Comparison of ENCODE assay signal across 16 cellular contexts in genomic region chr7:111650456-111650999, GRCh38.
DNase-seq lines count a peak whose midpoint lies in the region; ATAC-seq and TF ChIP-seq lines count a peak whose summit lies in the region.
"Had no signal": no experiment of that assay in that cellular context is flagged by ENCODE, and none has a peak within 500 bp of the region (broad histone marks: within the 10 kb centered on the region; RNA-seq: fewer than 3 reads in every experiment).

No MANE protein-coding gene starts in this region.

- no peak overlapping the region for H3K4me3 Mint-ChIP-seq in natural killer cell
- H3K4me3 Mint-ChIP-seq: activated T-cell treated with anti-CD3 and anti-CD28 coated beads, Interleukin-2, amount 50 U/mL, for 24 hours had no signal

- TF ChIP-seq CTCF in PC-3 (conservative IDR thresholded peaks at IDR 0.05; ENCODE audit: low read depth, low read length) (no peak), fibroblast of mammary gland (conservative IDR thresholded peaks at IDR 0.05; ENCODE audit: control insufficient read depth, insufficient read depth, low read depth, low read length) (no peak), lower lobe of right lung (IDR thresholded peaks at IDR 0.05) (no peak), natural killer cell (IDR thresholded peaks at IDR 0.05) (no peak)

- no peak overlapping the region for H3K27ac Mint-ChIP-seq in natural killer cell
- H3K27ac Mint-ChIP-seq: activated T-cell treated with anti-CD3 and anti-CD28 coated beads, Interleukin-2, amount 50 U/mL, for 24 hours had no signal

- no peaks in the 10 kb centered on the region for H3K9me2 ChIP-seq in PC-3 (replicated peaks; ENCODE audit: low read length)

- H3K9me3 Mint-ChIP-seq in natural killer cell = peaks cover 7 to 9% of the 10 kb centered on the region in 2 donors
- H3K9me3 Mint-ChIP-seq: activated T-cell treated with anti-CD3 and anti-CD28 coated beads, Interleukin-2, amount 50 U/mL, for 24 hours had no signal

- no peaks in the 10 kb centered on the region for H3K36me3 Mint-ChIP-seq in natural killer cell

- H3K4me3 ChIP-seq in right cardiac atrium (ENCODE audit: low read length) (no peak overlapping the region), PC-3 (ENCODE audit: low read length) (no peak overlapping the region), fibroblast of mammary gland (ENCODE audit: control insufficient read depth, low read depth, low read length) (no peak overlapping the region), lower lobe of right lung (no peak overlapping the region)
- H3K4me3 ChIP-seq: ascending aorta, esophagus squamous epithelium had no signal

- no peaks in the 10 kb centered on the region for H3F3A ChIP-seq in PC-3 (ENCODE audit: low read length, unreplicated experiment)

- H3K4me1 Mint-ChIP-seq in natural killer cell = no peaks in the 10 kb centered on the region

- DNase-seq in Right ventricle myocardium superior (no peak), right cardiac atrium (no peak), PC-3 (peak; percentile 86), fibroblast of mammary gland (ENCODE audit: low read depth) (peak; percentile 86), lower lobe of right lung (no peak), natural killer cell (no peak)
- DNase-seq: activated T-cell treated with anti-CD3 and anti-CD28 coated beads, Interleukin-2, amount 50 U/mL, for 24 hours; AML-193; esophagus squamous epithelium; KG1; left cardiac atrium; nucleus accumbens; stimulated activated naive CD4-positive, alpha-beta T cell treated with Interleukin-2 at 50 U/mL for 16 hours had no signal

- H3K9me3 ChIP-seq in right cardiac atrium (ENCODE audit: control insufficient read depth, low read length) = no peaks in the 10 kb centered on the region
- no peaks in the 10 kb centered on the region for H3K9me3 ChIP-seq in PC-3 (ENCODE audit: low read length)
- no peaks in the 10 kb centered on the region for H3K9me3 ChIP-seq in lower lobe of right lung
- H3K9me3 ChIP-seq: ascending aorta, esophagus squamous epithelium had no signal

- no TSS peak for BruUV-seq in PC-3 (replicated peaks; lab: Mats Ljungman, UMichigan)

- no peaks in the 10 kb centered on the region for H3K27me3 ChIP-seq in right cardiac atrium (ENCODE audit: control insufficient read depth, insufficient read depth)
- no peaks in the 10 kb centered on the region for H3K27me3 ChIP-seq in PC-3 (ENCODE audit: low read length)
- H3K27me3 ChIP-seq in lower lobe of right lung (ENCODE audit: low read depth) = no peaks in the 10 kb centered on the region
- H3K27me3 ChIP-seq: ascending aorta, esophagus squamous epithelium had no signal

- CTCF ChIA-PET in PC-3 (lab: Charles Lee) = no interaction called here

- POLR2A ChIA-PET in PC-3 (lab: Charles Lee; ENCODE audit: unreplicated experiment) = no interaction called here

- H3K27ac ChIP-seq in right cardiac atrium (ENCODE audit: low read length) (no peak overlapping the region), PC-3 (ENCODE audit: low read length) (peak overlapping the region; percentile 70), lower lobe of right lung (no peak overlapping the region)
- H3K27ac ChIP-seq: ascending aorta, esophagus squamous epithelium had no signal

- no peaks in the 10 kb centered on the region for H3K79me2 ChIP-seq in PC-3 (ENCODE audit: low read length)

- H3K4me1 ChIP-seq in right cardiac atrium (ENCODE audit: control insufficient read depth, insufficient read depth, low read length) = no peaks in the 10 kb centered on the region
- H3K4me1 ChIP-seq in PC-3 (ENCODE audit: insufficient read depth, low read length) = peaks cover 11% of the 10 kb centered on the region
- H3K4me1 ChIP-seq in lower lobe of right lung = no peaks in the 10 kb centered on the region
- H3K4me1 ChIP-seq: ascending aorta, esophagus squamous epithelium had no signal

- H2AFZ ChIP-seq in PC-3 (ENCODE audit: low read length) = no peak overlapping the region

- peak overlapping the region; percentile 47 for H3K4me2 ChIP-seq in PC-3 (ENCODE audit: low read length)

- H3K27me3 Mint-ChIP-seq in natural killer cell (ENCODE audit: low read depth in 2 of 2) = no peaks in the 10 kb centered on the region

- peak; percentile 74 for ATAC-seq in Right ventricle myocardium superior (ENCODE audit: poor library complexity)
- no peak for ATAC-seq in right cardiac atrium
- ATAC-seq in PC-3 = peak; percentile 97
- no peak for ATAC-seq in lower lobe of right lung
- ATAC-seq in HG03025 (IDR thresholded peaks at IDR 0.05; ENCODE audit: low FRiP score, unreplicated experiment) = no peak
- no peak for ATAC-seq in natural killer cell
- no peak for ATAC-seq in GM19023 (IDR thresholded peaks at IDR 0.05; ENCODE audit: unreplicated experiment)

- intact Hi-C loops in Right ventricle myocardium superior (cut with DNase I) (no loop called here), right cardiac atrium (cut with DNase I) (no loop called here), PC-3 (cut with micrococcal nuclease) (loop anchor here (5.0 kb wide), 1 partner anchor 153 kb away; no protein-coding TSS in a partner anchor), lower lobe of right lung (cut with DNase I) (no loop called here), natural killer cell (cut with micrococcal nuclease) (no loop called here)

- 52% methylated on average over 5 of the region's 5 CpGs for WGBS in right cardiac atrium

- peak overlapping the region; percentile 27; the same call in 1 of the 2 replicates for H3K9ac ChIP-seq in PC-3 (ENCODE audit: low read length)

- H4K20me1 ChIP-seq in PC-3 (ENCODE audit: low read length) = no peaks in the 10 kb centered on the region

- H3K36me3 ChIP-seq in PC-3 (ENCODE audit: low read depth, low read length) (no peaks in the 10 kb centered on the region), lower lobe of right lung (no peaks in the 10 kb centered on the region)
- H3K36me3 ChIP-seq: ascending aorta, esophagus squamous epithelium had no signal

Comparison
In these comparisons a context has a peak if more than half of its experiments do, and no peak if none do; other contexts are left out.
1. ATAC-seq: peak in Right ventricle myocardium superior (single experiment) and PC-3 (single experiment); none in right cardiac atrium (0 of 2), lower lobe of right lung (0 of 2), HG03025 (single experiment), natural killer cell (0 of 3) and GM19023 (single experiment).
2. DNase-seq: peak in PC-3 (single experiment) and fibroblast of mammary gland (single experiment); none in Right ventricle myocardium superior (single experiment), right cardiac atrium (0 of 3), lower lobe of right lung (single experiment) and natural killer cell (single experiment).